In genomic region chr14:90136904-90137303, GRCh38 we compare ENCODE assay signal across 32 cellular contexts.
"Had no signal": no experiment of that assay in that cellular context is flagged by ENCODE, and none has a peak within 500 bp of the region (broad histone marks: within the 10 kb centered on the region; RNA-seq: fewer than 3 reads in every experiment).

No MANE protein-coding gene starts in this region.

- H3K9me3 Mint-ChIP-seq: natural killer cell; nephron; neural progenitor cell; stimulated activated naive CD8-positive, alpha-beta T cell treated with anti-CD3 and anti-CD28 coated beads, Interleukin-15, amount 100 ng/mL, for 72 hours; type B pancreatic cell had no signal

- H2AFZ ChIP-seq: neural progenitor cell, parathyroid adenoma had no signal

- H3K36me3 ChIP-seq: neural progenitor cell, ovary, right lobe of liver, sigmoid colon, spleen, suprapubic skin, tibial artery, transverse colon, upper lobe of right lung, vagina had no signal

- H3K27ac ChIP-seq: neural progenitor cell, ovary, parathyroid adenoma, psoas muscle, right lobe of liver, sigmoid colon, skin epidermis, spleen, suprapubic skin, testis, tibial artery, transverse colon, upper lobe of right lung, vagina had no signal

- H3K4me2 ChIP-seq: neural progenitor cell, smooth muscle cell had no signal

- DNase-seq: natural killer cell; occipital lobe; ovary; posterior cingulate gyrus; psoas muscle; right cardiac atrium; right lobe of liver; sigmoid colon; spleen; stimulated activated CD4-positive, alpha-beta T cell treated with anti-CD3 and anti-CD28 coated beads, Interleukin-12 subunit alpha, Interleukin-12 subunit beta, amount 100 ng/mL, for 4 hours; stimulated activated CD4-positive, alpha-beta T cell treated with anti-CD3 and anti-CD28 coated beads, Interleukin-1b, Interleukin-23, amount 100 ng/mL, for 48 hours; stimulated activated CD4-positive, alpha-beta T cell treated with anti-CD3 and anti-CD28 coated beads, Interleukin-4, amount 100 ng/mL, for 1 hour; stimulated activated CD4-positive, alpha-beta T cell treated with anti-CD3 and anti-CD28 coated beads, Interleukin-4, amount 100 ng/mL, for 4 hours; stimulated activated CD8-positive, alpha-beta memory T cell treated with anti-CD3 and anti-CD28 coated beads, Interleukin-4, amount 100 ng/mL, for 48 hours; stimulated activated naive CD4-positive, alpha-beta T cell; stimulated activated naive CD8-positive, alpha-beta T cell treated with anti-CD3 and anti-CD28 coated beads, Interleukin-15, amount 100 ng/mL, for 72 hours; stimulated activated naive CD8-positive, alpha-beta T cell treated with anti-CD3 and anti-CD28 coated beads, Interleukin-15, Interleukin-2, amounts not matched to agents 100 U/mL and 50 U/mL, for 24 hours; substantia nigra; testis; tibial artery; transverse colon; upper lobe of right lung had no signal

- H3K27me3 Mint-ChIP-seq: progenitor cell of endocrine pancreas, type B pancreatic cell had no signal

- H3K9me3 ChIP-seq: ovary, psoas muscle, right lobe of liver, sigmoid colon, spleen, suprapubic skin, testis, tibial artery, transverse colon, upper lobe of right lung, vagina had no signal

- H3K9ac ChIP-seq: neural progenitor cell, parathyroid adenoma had no signal

- H3K27ac Mint-ChIP-seq: natural killer cell; nephron; neural progenitor cell; progenitor cell of endocrine pancreas; stimulated activated memory B cell treated with anti-CD40 and anti-IgM and Interleukin-4, amounts not matched to agents 10 μg/mL and 1 μg/mL and 100 μg/mL, for 72 hours; stimulated activated naive CD8-positive, alpha-beta T cell treated with anti-CD3 and anti-CD28 coated beads, Interleukin-15, amount 100 ng/mL, for 72 hours; type B pancreatic cell had no signal

- H3K4me1 ChIP-seq: neural progenitor cell, parathyroid adenoma, psoas muscle, right lobe of liver, sigmoid colon, spleen, suprapubic skin, testis, tibial artery, transverse colon, upper lobe of right lung, vagina had no signal

- H3K27me3 ChIP-seq: neural progenitor cell, ovary, right lobe of liver, suprapubic skin, testis, transverse colon, upper lobe of right lung, vagina had no signal

- H3K4me3 Mint-ChIP-seq: natural killer cell; nephron; neural progenitor cell; stimulated activated memory B cell treated with anti-CD40 and anti-IgM and Interleukin-4, amounts not matched to agents 10 μg/mL and 1 μg/mL and 100 μg/mL, for 72 hours; stimulated activated naive CD8-positive, alpha-beta T cell treated with anti-CD3 and anti-CD28 coated beads, Interleukin-15, amount 100 ng/mL, for 72 hours; type B pancreatic cell had no signal

- H3K4me1 Mint-ChIP-seq: natural killer cell; stimulated activated memory B cell treated with anti-CD40 and anti-IgM and Interleukin-4, amounts not matched to agents 10 μg/mL and 1 μg/mL and 100 μg/mL, for 72 hours; stimulated activated naive CD8-positive, alpha-beta T cell treated with anti-CD3 and anti-CD28 coated beads, Interleukin-15, amount 100 ng/mL, for 72 hours had no signal

- ATAC-seq: natural killer cell; psoas muscle; right cardiac atrium; right lobe of liver; stimulated activated memory B cell treated with anti-CD40 and anti-IgM and Interleukin-4, amounts not matched to agents 10 μg/mL and 1 μg/mL and 100 μg/mL, for 72 hours; stimulated activated naive CD8-positive, alpha-beta T cell treated with anti-CD3 and anti-CD28 coated beads, Interleukin-15, amount 100 ng/mL, for 72 hours; stimulated activated naive CD8-positive, alpha-beta T cell treated with anti-CD3 and anti-CD28 coated beads, Interleukin-15, Interleukin-2, amounts not matched to agents 100 U/mL and 50 U/mL, for 24 hours; upper lobe of right lung had no signal

- H3K79me2 ChIP-seq: parathyroid adenoma had no signal

- H3K4me3 ChIP-seq: neural progenitor cell, ovary, psoas muscle, right lobe of liver, sigmoid colon, skin epidermis, smooth muscle cell, spleen, suprapubic skin, testis, tibial artery, transverse colon, upper lobe of right lung, vagina had no signal

- H3K36me3 Mint-ChIP-seq: natural killer cell; neural progenitor cell; stimulated activated memory B cell treated with anti-CD40 and anti-IgM and Interleukin-4, amounts not matched to agents 10 μg/mL and 1 μg/mL and 100 μg/mL, for 72 hours; type B pancreatic cell had no signal
